15 cellular contexts compared by ENCODE assay signal in the genomic region with DNA sequence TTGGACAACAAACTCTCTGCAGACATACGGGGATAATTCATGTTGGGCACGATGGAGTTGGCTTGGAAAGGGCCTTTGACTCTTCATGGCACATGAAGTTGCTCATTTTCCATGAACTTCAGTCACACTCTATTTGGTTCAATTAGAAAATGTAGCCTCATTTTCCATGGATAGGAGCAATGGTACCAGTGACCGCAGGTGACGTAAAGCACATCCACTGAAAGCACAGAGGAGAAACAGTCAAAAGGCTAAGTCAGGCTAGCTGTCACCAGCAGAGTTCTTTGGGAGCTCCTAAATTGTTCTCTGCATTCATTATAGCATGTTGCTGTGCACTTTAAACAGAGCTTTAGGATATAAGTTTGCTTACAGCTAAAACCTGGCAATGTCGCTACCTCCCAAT. TPM values are rescaled to one million over a fixed set of nuclear protein-coding genes. Genes with fewer than 3 reads are reported as not detected.
DNase-seq lines count a peak whose midpoint lies in the region; ATAC-seq and TF ChIP-seq lines count a peak whose summit lies in the region.
"Had no signal": no experiment of that assay in that cellular context is flagged by ENCODE, and none has a peak within 500 bp of the region (broad histone marks: within the 10 kb centered on the region; RNA-seq: fewer than 3 reads in every experiment).

No MANE protein-coding gene starts in this region.

- peak overlapping the region; percentile 54 for H3K4me2 ChIP-seq in OCI-LY3 (ENCODE audit: low read length)

- no peak overlapping the region for H3K4me3 Mint-ChIP-seq in activated naive CD4-positive, alpha-beta T cell treated with anti-CD3 and anti-CD28 coated beads, Interleukin-2, amount 10 ng/mL, durations not matched to agents 7 days and 5 days
- H3K4me3 Mint-ChIP-seq in central memory CD8-positive, alpha-beta T cell = no peak overlapping the region
- H3K4me3 Mint-ChIP-seq in mesothelial cell of epicardium (no peak overlapping the region), MCF 10A (ENCODE audit: unreplicated experiment) (no peak overlapping the region)

- no peaks in the 10 kb centered on the region for H3K27me3 ChIP-seq in OCI-LY3 (ENCODE audit: low read depth, low read length)
- peaks cover 0 to 2% (median 0%) of the 10 kb centered on the region in 5 donors for H3K27me3 ChIP-seq in subcutaneous abdominal adipose tissue (ENCODE audit: control insufficient read depth in 5 of 5, insufficient read depth in 4 of 5, low read length in 5 of 5)
- H3K27me3 ChIP-seq: upper lobe of right lung had no signal

- no peaks in the 10 kb centered on the region for H3K79me2 ChIP-seq in OCI-LY3 (ENCODE audit: low read length)

- H3K27ac Mint-ChIP-seq in activated naive CD4-positive, alpha-beta T cell treated with anti-CD3 and anti-CD28 coated beads, Interleukin-2, amount 50 U/mL, for 72 hours = peak overlapping the region; percentile 90 to 96
- no peak overlapping the region for H3K27ac Mint-ChIP-seq in activated naive CD4-positive, alpha-beta T cell treated with anti-CD3 and anti-CD28 coated beads, Interleukin-2, amount 10 ng/mL, durations not matched to agents 7 days and 5 days
- H3K27ac Mint-ChIP-seq in central memory CD8-positive, alpha-beta T cell (ENCODE audit: low read depth) = peak overlapping the region; percentile 81
- no peak overlapping the region for H3K27ac Mint-ChIP-seq in mesothelial cell of epicardium
- no peak overlapping the region for H3K27ac Mint-ChIP-seq in MCF 10A (ENCODE audit: low read depth, unreplicated experiment)

- H3K9me3 ChIP-seq in OCI-LY3 (ENCODE audit: insufficient read depth, low read length) (no peaks in the 10 kb centered on the region), subcutaneous abdominal adipose tissue (ENCODE audit: control insufficient read depth in 5 of 5, low read length in 5 of 5) (no peaks in the 10 kb centered on the region)
- H3K9me3 ChIP-seq: HAP-1, upper lobe of right lung had no signal

- no peak for DNase-seq in activated naive CD4-positive, alpha-beta T cell treated with anti-CD3 and anti-CD28 coated beads, Interleukin-2, amount 50 U/mL, for 72 hours (ENCODE audit: low spot score in 2 of 2)
- DNase-seq in activated naive CD4-positive, alpha-beta T cell treated with anti-CD3 and anti-CD28 coated beads, Interleukin-2, amount 10 ng/mL, durations not matched to agents 7 days and 5 days = no peak
- DNase-seq in central memory CD8-positive, alpha-beta T cell (ENCODE audit: low spot score in 2 of 2) = no peak
- no peak for DNase-seq in mesothelial cell of epicardium (ENCODE audit: low spot score in 2 of 2, unreplicated experiment in 2 of 2)
- no peak for DNase-seq in MCF 10A (ENCODE audit: unreplicated experiment)
- DNase-seq: NCI-H1417 treated with DMSO at 0.1 percent for 48 hours, NCI-H748 treated with DMSO at 0.1 percent for 48 hours, T-helper 9 cell, upper lobe of right lung had no signal

- H3K9ac ChIP-seq in OCI-LY3 (ENCODE audit: low read length) (peak overlapping the region; percentile 27; the same call in 1 of the 2 replicates), subcutaneous abdominal adipose tissue (ENCODE audit: low read length in 5 of 5) (no peak overlapping the region)

- no peak for TF ChIP-seq CTCF in OCI-LY3 (IDR thresholded peaks at IDR 0.05; ENCODE audit: low read depth, low read length)
- TF ChIP-seq CTCF in mesothelial cell of epicardium (IDR thresholded peaks at IDR 0.05; ENCODE audit: unreplicated experiment) = no peak
- no peak for TF ChIP-seq CTCF in MCF 10A (IDR thresholded peaks at IDR 0.05; ENCODE audit: unreplicated experiment)

- H3K27ac ChIP-seq in OCI-LY3 (ENCODE audit: low read length) (peak overlapping the region; percentile 70), subcutaneous abdominal adipose tissue (ENCODE audit: low read depth, low read length) (peak overlapping the region; percentile 33)
- H3K27ac ChIP-seq: upper lobe of right lung had no signal

- peak; percentile 18 to 35 for ATAC-seq in activated naive CD4-positive, alpha-beta T cell treated with anti-CD3 and anti-CD28 coated beads, Interleukin-2, amount 50 U/mL, for 72 hours
- no peak for ATAC-seq in central memory CD8-positive, alpha-beta T cell (replicated peaks; ENCODE audit: extremely low read depth, poor library complexity, severe bottlenecking)
- ATAC-seq in HG03442 (IDR thresholded peaks at IDR 0.05; ENCODE audit: unreplicated experiment) = no peak
- ATAC-seq: PC-3, upper lobe of right lung had no signal

- no peaks in the 10 kb centered on the region for H3K36me3 Mint-ChIP-seq in activated naive CD4-positive, alpha-beta T cell treated with anti-CD3 and anti-CD28 coated beads, Interleukin-2, amount 50 U/mL, for 72 hours
- H3K36me3 Mint-ChIP-seq in activated naive CD4-positive, alpha-beta T cell treated with anti-CD3 and anti-CD28 coated beads, Interleukin-2, amount 10 ng/mL, durations not matched to agents 7 days and 5 days = peaks cover 7% of the 10 kb centered on the region
- peaks cover 20% of the 10 kb centered on the region for H3K36me3 Mint-ChIP-seq in central memory CD8-positive, alpha-beta T cell (ENCODE audit: insufficient read depth)
- H3K36me3 Mint-ChIP-seq in mesothelial cell of epicardium (peaks cover 3% of the 10 kb centered on the region), MCF 10A (ENCODE audit: insufficient read depth, unreplicated experiment) (no peaks in the 10 kb centered on the region)

- POLR2A ChIA-PET in MCF 10A (lab: Yijun Ruan, JAX) = no interaction called here

- H2AFZ ChIP-seq in OCI-LY3 (ENCODE audit: low read depth, low read length) = no peak overlapping the region

- no peaks in the 10 kb centered on the region for H4K20me1 ChIP-seq in OCI-LY3 (ENCODE audit: insufficient read depth, low read length)

- peaks cover 40% of the 10 kb centered on the region for H3K4me1 ChIP-seq in OCI-LY3 (ENCODE audit: low read length)
- H3K4me1 ChIP-seq in subcutaneous abdominal adipose tissue (ENCODE audit: control insufficient read depth in 5 of 5, insufficient read depth in 5 of 5, low read length in 5 of 5) = peaks cover 0 to 5% (median 0%) of the 10 kb centered on the region in 5 donors
- H3K4me1 ChIP-seq: HAP-1, upper lobe of right lung had no signal

- no TSS peak for BruUV-seq in MCF 10A (replicated peaks; lab: Mats Ljungman, UMichigan)

- peaks cover 8% of the 10 kb centered on the region for H3K4me1 Mint-ChIP-seq in activated naive CD4-positive, alpha-beta T cell treated with anti-CD3 and anti-CD28 coated beads, Interleukin-2, amount 10 ng/mL, durations not matched to agents 7 days and 5 days
- peaks cover 16% of the 10 kb centered on the region for H3K4me1 Mint-ChIP-seq in central memory CD8-positive, alpha-beta T cell
- H3K4me1 Mint-ChIP-seq in mesothelial cell of epicardium (no peaks in the 10 kb centered on the region), MCF 10A (ENCODE audit: insufficient read depth, unreplicated experiment) (no peaks in the 10 kb centered on the region)

- CTCF ChIA-PET in activated naive CD4-positive, alpha-beta T cell treated with anti-CD3 and anti-CD28 coated beads, Interleukin-2, amount 10 ng/mL, durations not matched to agents 7 days and 5 days (lab: Charles Lee) = no interaction called here
- CTCF ChIA-PET in MCF 10A (lab: Yijun Ruan, JAX) = no interaction called here

- intact Hi-C loops in MCF 10A (cut with micrococcal nuclease) = no loop called here

- H3K36me3 ChIP-seq in OCI-LY3 (replicated peaks; ENCODE audit: low read depth, low read length) (no peaks in the 10 kb centered on the region), subcutaneous abdominal adipose tissue (ENCODE audit: control insufficient read depth in 5 of 5, insufficient read depth in 5 of 5, low read length in 5 of 5) (peaks cover 0 to 2% (median 0%) of the 10 kb centered on the region in 5 donors)
- H3K36me3 ChIP-seq: HAP-1, upper lobe of right lung had no signal

- no peaks in the 10 kb centered on the region for H3K9me3 Mint-ChIP-seq in activated naive CD4-positive, alpha-beta T cell treated with anti-CD3 and anti-CD28 coated beads, Interleukin-2, amount 50 U/mL, for 72 hours
- no peaks in the 10 kb centered on the region for H3K9me3 Mint-ChIP-seq in activated naive CD4-positive, alpha-beta T cell treated with anti-CD3 and anti-CD28 coated beads, Interleukin-2, amount 10 ng/mL, durations not matched to agents 7 days and 5 days
- no peaks in the 10 kb centered on the region for H3K9me3 Mint-ChIP-seq in central memory CD8-positive, alpha-beta T cell
- peaks cover 9% of the 10 kb centered on the region for H3K9me3 Mint-ChIP-seq in mesothelial cell of epicardium
- H3K9me3 Mint-ChIP-seq in MCF 10A (ENCODE audit: unreplicated experiment) = no peaks in the 10 kb centered on the region

- peak overlapping the region; percentile 24; the same call in 1 of the 2 replicates for H3K4me3 ChIP-seq in OCI-LY3 (ENCODE audit: low read length)
- no peak overlapping the region for H3K4me3 ChIP-seq in subcutaneous abdominal adipose tissue (ENCODE audit: low read depth in 1 of 5, low read length in 5 of 5)
- H3K4me3 ChIP-seq: HAP-1, upper lobe of right lung had no signal

- no peaks in the 10 kb centered on the region for H3K27me3 Mint-ChIP-seq in activated naive CD4-positive, alpha-beta T cell treated with anti-CD3 and anti-CD28 coated beads, Interleukin-2, amount 10 ng/mL, durations not matched to agents 7 days and 5 days
- H3K27me3 Mint-ChIP-seq in central memory CD8-positive, alpha-beta T cell = no peaks in the 10 kb centered on the region
- H3K27me3 Mint-ChIP-seq in mesothelial cell of epicardium (ENCODE audit: low read depth) (no peaks in the 10 kb centered on the region), MCF 10A (ENCODE audit: insufficient read depth, unreplicated experiment) (peaks cover 48% of the 10 kb centered on the region)

RNA-seq across cellular contexts. Expression of a gene that starts 39.9 kb away (rescaled TPM):
- total RNA-seq in activated naive CD4-positive, alpha-beta T cell treated with anti-CD3 and anti-CD28 coated beads, Interleukin-2, amount 50 U/mL, for 72 hours = 1 to 10 TPM; 2.4 to 2.5 TPM
- 1.3 to 1.6 TPM (median 1.4 TPM) in 3 replicates for total RNA-seq in mesothelial cell of epicardium
- total RNA-seq in MCF 10A (2022) = not detected in 2 replicates
- total RNA-seq: LHCN-M2 had no signal

Comparison
In these comparisons a context has a peak if more than half of its experiments do, and no peak if none do; other contexts are left out.
1. H3K27ac Mint-ChIP-seq: peak in activated naive CD4-positive, alpha-beta T cell treated with anti-CD3 and anti-CD28 coated beads, Interleukin-2, amount 50 U/mL, for 72 hours (2 of 2) and central memory CD8-positive, alpha-beta T cell (single experiment); none in activated naive CD4-positive, alpha-beta T cell treated with anti-CD3 and anti-CD28 coated beads, Interleukin-2, amount 10 ng/mL, durations not matched to agents 7 days and 5 days (single experiment), mesothelial cell of epicardium (single experiment) and MCF 10A (single experiment).
2. ATAC-seq: peak in activated naive CD4-positive, alpha-beta T cell treated with anti-CD3 and anti-CD28 coated beads, Interleukin-2, amount 50 U/mL, for 72 hours (2 of 2); none in central memory CD8-positive, alpha-beta T cell (single experiment) and HG03442 (single experiment).